Comparison of ENCODE assay signal across 17 cellular contexts in genomic region chr7:24706211-24707165, GRCh38. TPM values are rescaled to one million over a fixed set of nuclear protein-coding genes. Genes with fewer than 3 reads are reported as not detected.
DNase-seq lines count a peak whose midpoint lies in the region; ATAC-seq and TF ChIP-seq lines count a peak whose summit lies in the region.
"Had no signal": no experiment of that assay in that cellular context is flagged by ENCODE, and none has a peak within 500 bp of the region (broad histone marks: within the 10 kb centered on the region; RNA-seq: fewer than 3 reads in every experiment).

No MANE protein-coding gene starts in this region.

- DNase-seq in right cardiac atrium (peak in 2 of 3 donors; percentile 49 to 57), Right ventricle myocardium superior (no peak), cerebellar cortex (ENCODE audit: low spot score) (peak; percentile 15), nephron progenitor cell (no peak), ureter (ENCODE audit: low spot score) (peak; percentile 34), T-helper 17 cell (no peak), T-helper 9 cell (no peak), hippocampal formation (lab: John Stamatoyannopoulos, UW) (no peak)
- DNase-seq: 8988T; BE2C; CD8-positive, alpha-beta memory T cell; DMS79; GOT3; NCI-H1417; NCI-H1930; NCI-H446; PC-3 had no signal

- H3K4me1 Mint-ChIP-seq in nephron progenitor cell (peaks cover 13% of the 10 kb centered on the region), T-helper 17 cell (peaks cover 7% of the 10 kb centered on the region)
- H3K4me1 Mint-ChIP-seq: CD8-positive, alpha-beta memory T cell had no signal

- H3K27me3 Mint-ChIP-seq in nephron progenitor cell (ENCODE audit: low read depth, poor library complexity) (no peaks in the 10 kb centered on the region), T-helper 17 cell (peaks cover 15% of the 10 kb centered on the region)

- WGBS in right cardiac atrium: 88% methylated on average over 30 of the region's 30 CpGs

- peaks cover 15% of the 10 kb centered on the region for H3K4me1 ChIP-seq in right cardiac atrium (ENCODE audit: control insufficient read depth, insufficient read depth, low read length)
- H3K4me1 ChIP-seq: BE2C had no signal

- ATAC-seq in right cardiac atrium: no peak
- no peak for ATAC-seq in Right ventricle myocardium superior (ENCODE audit: poor library complexity)
- no peak for ATAC-seq in T-helper 17 cell
- ATAC-seq: PC-3 had no signal

- no peak overlapping the region for H3K27ac ChIP-seq in right cardiac atrium (ENCODE audit: low read length)

- TF ChIP-seq CTCF in nephron progenitor cell (IDR thresholded peaks at IDR 0.05): no peak

- no peak overlapping the region for H3K4me3 ChIP-seq in right cardiac atrium (ENCODE audit: low read length)

- intact Hi-C loops in right cardiac atrium (cut with DNase I) (no loop called here), Right ventricle myocardium superior (cut with DNase I) (no loop called here)

- H3K36me3 Mint-ChIP-seq in nephron progenitor cell (ENCODE audit: low read depth): peaks cover 52% of the 10 kb centered on the region
- H3K36me3 Mint-ChIP-seq in T-helper 17 cell (ENCODE audit: low read depth): no peaks in the 10 kb centered on the region
- H3K36me3 Mint-ChIP-seq: CD8-positive, alpha-beta memory T cell had no signal

- peak overlapping the region; percentile 66 for H3K27ac Mint-ChIP-seq in nephron progenitor cell
- H3K27ac Mint-ChIP-seq in T-helper 17 cell: no peak overlapping the region
- H3K27ac Mint-ChIP-seq: CD8-positive, alpha-beta memory T cell had no signal

- H3K27me3 ChIP-seq in right cardiac atrium (ENCODE audit: control insufficient read depth, insufficient read depth): no peaks in the 10 kb centered on the region
- H3K27me3 ChIP-seq: BE2C had no signal

- no peaks in the 10 kb centered on the region for H3K9me3 Mint-ChIP-seq in nephron progenitor cell
- H3K9me3 Mint-ChIP-seq: CD8-positive, alpha-beta memory T cell had no signal

- H3K4me3 Mint-ChIP-seq in nephron progenitor cell (no peak overlapping the region), T-helper 17 cell (no peak overlapping the region)

- H3K9me3 ChIP-seq in right cardiac atrium (ENCODE audit: control insufficient read depth, low read length): no peaks in the 10 kb centered on the region
- H3K9me3 ChIP-seq in T-helper 17 cell (ENCODE audit: control insufficient read depth, low read length, poor library complexity, severe bottlenecking): no peaks in the 10 kb centered on the region
- H3K9me3 ChIP-seq: BE2C had no signal

RNA-seq across cellular contexts. Expression of gene GSDME, which starts 50.8 kb away (rescaled TPM):
- 1 to 10 TPM; 5.1 to 9.9 (median 6.4) TPM for total RNA-seq in right cardiac atrium
- polyA plus RNA-seq in right cardiac atrium: 4.9 TPM
- total RNA-seq in Right ventricle myocardium superior: 3.5 TPM
- 22.4 TPM for total RNA-seq in ureter
- total RNA-seq in T-helper 17 cell: under 1 TPM in 1 of 2 donors, not detected in 1; 0.75 TPM

Comparison
In these comparisons a context has a peak if more than half of its experiments do, and no peak if none do; other contexts are left out.
1. DNase-seq: peak in right cardiac atrium (2 of 3), cerebellar cortex (single experiment) and ureter (single experiment); none in Right ventricle myocardium superior (single experiment), nephron progenitor cell (single experiment), T-helper 17 cell (0 of 3), T-helper 9 cell (single experiment) and hippocampal formation (0 of 2).